Comparison of ENCODE assay signal across 19 cellular contexts in the genomic region with DNA sequence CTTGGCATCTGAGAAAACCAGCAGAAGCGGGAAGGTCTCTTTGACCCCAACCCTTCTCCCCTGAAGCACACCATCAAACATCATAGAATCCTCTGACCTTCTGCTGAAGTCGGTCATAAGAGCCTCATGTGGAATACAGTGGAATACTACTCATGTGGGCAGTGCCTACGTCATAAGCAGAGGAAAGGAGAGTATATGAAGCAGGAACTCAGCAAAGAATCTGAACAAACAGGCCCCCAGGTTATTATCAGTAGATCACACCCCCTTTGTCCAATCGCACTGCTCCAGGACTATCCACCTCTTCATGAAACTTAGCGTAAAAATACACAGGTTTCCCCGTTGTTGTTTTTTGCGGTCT.
"Had no signal": no experiment of that assay in that cellular context is flagged by ENCODE, and none has a peak within 500 bp of the region (broad histone marks: within the 10 kb centered on the region; RNA-seq: fewer than 3 reads in every experiment).

No MANE protein-coding gene starts in this region.

- DNase-seq: dermis blood vessel endothelial cell; dorsolateral prefrontal cortex; effector CD4-positive, alpha-beta T cell; effector memory CD4-positive, alpha-beta T cell; foreskin keratinocyte; gastrocnemius medialis; glutamatergic neuron; heart right ventricle; hippocampal formation; left cardiac atrium; left lung; left ventricle myocardium superior; lower lobe of right lung; mesenchymal stem cell; mucosa of descending colon; naive B cell; naive thymus-derived CD8-positive, alpha-beta T cell had no signal

- H3K4me1 ChIP-seq: foreskin keratinocyte had no signal

- H3K27me3 ChIP-seq: dorsolateral prefrontal cortex, esophagus muscularis mucosa had no signal

- ATAC-seq: foreskin keratinocyte; gastrocnemius medialis; heart right ventricle; left cardiac atrium; left lung; left ventricle myocardium superior; lower lobe of right lung; mucosa of descending colon; naive thymus-derived CD8-positive, alpha-beta T cell had no signal

- H3K9me3 ChIP-seq: esophagus muscularis mucosa, gastrocnemius medialis, left lung, lower lobe of right lung, mucosa of descending colon had no signal

- H3K4me3 ChIP-seq: coronary artery, dorsolateral prefrontal cortex, esophagus muscularis mucosa, gastrocnemius medialis, heart right ventricle, left lung, lower lobe of right lung, mucosa of descending colon had no signal

- H3K27ac ChIP-seq: coronary artery, esophagus muscularis mucosa, foreskin keratinocyte, gastrocnemius medialis, heart right ventricle, left lung, lower lobe of right lung had no signal

- H3K36me3 ChIP-seq: esophagus muscularis mucosa, gastrocnemius medialis, heart right ventricle, left lung, lower lobe of right lung had no signal
